19 cellular contexts compared by ENCODE assay signal in the genomic region with DNA sequence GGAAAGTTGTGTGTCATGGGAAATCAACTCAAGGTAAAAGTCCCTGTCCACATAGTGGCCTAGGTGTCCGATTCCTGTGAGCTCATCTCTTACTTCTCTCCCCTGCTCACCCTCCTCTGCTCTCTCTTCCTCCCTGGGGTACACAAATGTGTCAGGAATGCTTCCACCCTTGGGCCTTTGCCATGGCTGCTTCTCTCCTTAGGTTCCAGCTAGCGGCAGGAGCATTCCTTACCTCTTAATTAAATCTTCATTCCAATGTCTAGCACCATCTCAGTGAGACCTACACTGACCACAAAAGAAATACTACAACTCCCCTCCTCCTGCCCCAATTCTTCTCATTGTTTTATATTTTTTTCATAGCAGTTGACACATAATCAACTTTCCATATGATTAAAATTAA.
DNase-seq lines count a peak whose midpoint lies in the region; TF ChIP-seq lines count a peak whose summit lies in the region.
"Had no signal": no experiment of that assay in that cellular context is flagged by ENCODE, and none has a peak within 500 bp of the region (broad histone marks: within the 10 kb centered on the region; RNA-seq: fewer than 3 reads in every experiment).

No MANE protein-coding gene starts in this region.

- H3K36me3 Mint-ChIP-seq in neural progenitor cell (no peaks in the 10 kb centered on the region), HFFc6 (ENCODE audit: low read depth) (no peaks in the 10 kb centered on the region)
- H3K36me3 Mint-ChIP-seq: activated naive CD4-positive, alpha-beta T cell treated with anti-CD3 and anti-CD28 coated beads, Interleukin-2, amount 50 U/mL, for 72 hours had no signal

- no peak for TF ChIP-seq CTCF in choroid plexus epithelial cell (conservative IDR thresholded peaks at IDR 0.05; ENCODE audit: low read depth, low read length)
- no peak for TF ChIP-seq CTCF in neural progenitor cell (IDR thresholded peaks at IDR 0.05)
- TF ChIP-seq CTCF in HFFc6 (IDR thresholded peaks at IDR 0.05) = no peak

- H3K9me3 ChIP-seq in neural progenitor cell (ENCODE audit: low read depth) = no peaks in the 10 kb centered on the region
- H3K9me3 ChIP-seq: Caco-2, ovary had no signal

- no peaks in the 10 kb centered on the region for H3K4me1 ChIP-seq in neural progenitor cell
- H3K4me1 ChIP-seq: Caco-2 had no signal

- H3K9ac ChIP-seq in neural progenitor cell = no peak overlapping the region
- H3K9ac ChIP-seq: KMS-11 had no signal

- H4K20me1 ChIP-seq in neural progenitor cell (ENCODE audit: low read depth) = no peaks in the 10 kb centered on the region

- peaks cover 2% of the 10 kb centered on the region for H3K9me3 Mint-ChIP-seq in neural progenitor cell
- no peaks in the 10 kb centered on the region for H3K9me3 Mint-ChIP-seq in HFFc6
- H3K9me3 Mint-ChIP-seq: activated naive CD4-positive, alpha-beta T cell treated with anti-CD3 and anti-CD28 coated beads, Interleukin-2, amount 50 U/mL, for 72 hours had no signal

- DNase-seq in EH (ENCODE audit: low read depth) = peak; percentile 84
- peak; percentile 81 for DNase-seq in M059J (ENCODE audit: low read depth)
- DNase-seq in choroid plexus epithelial cell (ENCODE audit: low read depth) = peak; percentile 65
- peak; percentile 11 for DNase-seq in neural progenitor cell (ENCODE audit: low spot score)
- DNase-seq in activated effector memory CD4-positive, alpha-beta T cell treated with anti-CD3 and anti-CD28 coated beads, Interleukin-2, amount 50 U/mL, for 16 hours = no peak
- DNase-seq in HEK293T (ENCODE audit: extremely low spot score) = no peak
- no peak for DNase-seq in HFFc6
- DNase-seq in iPS-NIHi11 (ENCODE audit: low spot score) = no peak
- DNase-seq: activated CD4-positive, alpha-beta T cell treated with anti-CD3 and anti-CD28 coated beads, Interleukin-2, amount 50 U/mL, for 4 hours; activated T-cell treated with anti-CD3 and anti-CD28 coated beads, Interleukin-2, amount 50 U/mL, for 1 hour; Caco-2; effector memory CD8-positive, alpha-beta T cell; NCI-H2171 treated with DMSO at 0.1 percent for 48 hours; ovary had no signal

- H3K27ac ChIP-seq in neural progenitor cell = no peak overlapping the region
- H3K27ac ChIP-seq: cardiac muscle cell, KMS-11, ovary had no signal

- no peak overlapping the region for H3K4me3 Mint-ChIP-seq in neural progenitor cell
- no peak overlapping the region for H3K4me3 Mint-ChIP-seq in HFFc6
- H3K4me3 Mint-ChIP-seq: effector memory CD8-positive, alpha-beta T cell had no signal

- H3K27ac Mint-ChIP-seq in neural progenitor cell = no peak overlapping the region
- H3K27ac Mint-ChIP-seq in HFFc6 = no peak overlapping the region
- H3K27ac Mint-ChIP-seq: activated naive CD4-positive, alpha-beta T cell treated with anti-CD3 and anti-CD28 coated beads, Interleukin-2, amount 50 U/mL, for 72 hours; effector memory CD8-positive, alpha-beta T cell had no signal

- CTCF ChIA-PET in HEK293T (lab: Yijun Ruan, JAX) = no interaction called here

- H3K36me3 ChIP-seq in neural progenitor cell = no peaks in the 10 kb centered on the region
- H3K36me3 ChIP-seq: cardiac muscle cell, ovary had no signal

- H3K4me2 ChIP-seq in neural progenitor cell = no peak overlapping the region
- H3K4me2 ChIP-seq: KMS-11, smooth muscle cell had no signal

- H2AFZ ChIP-seq in neural progenitor cell (replicated peaks) = no peak overlapping the region

- H3K27me3 ChIP-seq in neural progenitor cell = no peaks in the 10 kb centered on the region
- H3K27me3 ChIP-seq: cardiac muscle cell, ovary had no signal

- no peak overlapping the region for H3K4me3 ChIP-seq in choroid plexus epithelial cell (ENCODE audit: low read depth, low read length)
- no peak overlapping the region for H3K4me3 ChIP-seq in neural progenitor cell
- H3K4me3 ChIP-seq: cardiac muscle cell, GM12878, ovary, smooth muscle cell had no signal

- H3K4me1 Mint-ChIP-seq in neural progenitor cell (no peaks in the 10 kb centered on the region), HFFc6 (ENCODE audit: low read depth) (peaks cover 11% of the 10 kb centered on the region)

- H3F3A ChIP-seq in neural progenitor cell (ENCODE audit: low read depth) = no peaks in the 10 kb centered on the region

- POLR2A ChIA-PET in HEK293T (lab: Yijun Ruan, JAX) = interaction anchor here (0.7 kb wide), 1 partner anchor 11 kb away, joined by 3 read pairs; no protein-coding TSS in a partner anchor

- H3K27me3 Mint-ChIP-seq in neural progenitor cell (ENCODE audit: insufficient read depth, low read depth) (no peaks in the 10 kb centered on the region), HFFc6 (ENCODE audit: insufficient read depth) (no peaks in the 10 kb centered on the region; the same call in 1 of the 2 replicates)
- H3K27me3 Mint-ChIP-seq: effector memory CD8-positive, alpha-beta T cell had no signal

- no peaks in the 10 kb centered on the region for H3K79me2 ChIP-seq in neural progenitor cell (ENCODE audit: low read depth)

TF ChIP-seq in HEK293T, 16 proteins besides CTCF, POLR2A, EP300 and RAD21:
- no peak for TF ChIP-seq SUZ12 (IDR thresholded peaks at IDR 0.05)
- TF ChIP-seq CTBP1 (IDR thresholded peaks at IDR 0.05; ENCODE audit: borderline replicate concordance) = no peak
- TF ChIP-seq HDGF (IDR thresholded peaks at IDR 0.05; ENCODE audit: borderline replicate concordance) = no peak

Comparison
In these comparisons a context has a peak if more than half of its experiments do, and no peak if none do; other contexts are left out.
1. DNase-seq: peak in EH (single experiment), M059J (single experiment), choroid plexus epithelial cell (single experiment) and neural progenitor cell (single experiment); none in activated effector memory CD4-positive, alpha-beta T cell treated with anti-CD3 and anti-CD28 coated beads, Interleukin-2, amount 50 U/mL, for 16 hours (single experiment), HEK293T (single experiment), HFFc6 (single experiment) and iPS-NIHi11 (single experiment).